ENCODE assay signal across 19 cellular contexts in the genomic region with DNA sequence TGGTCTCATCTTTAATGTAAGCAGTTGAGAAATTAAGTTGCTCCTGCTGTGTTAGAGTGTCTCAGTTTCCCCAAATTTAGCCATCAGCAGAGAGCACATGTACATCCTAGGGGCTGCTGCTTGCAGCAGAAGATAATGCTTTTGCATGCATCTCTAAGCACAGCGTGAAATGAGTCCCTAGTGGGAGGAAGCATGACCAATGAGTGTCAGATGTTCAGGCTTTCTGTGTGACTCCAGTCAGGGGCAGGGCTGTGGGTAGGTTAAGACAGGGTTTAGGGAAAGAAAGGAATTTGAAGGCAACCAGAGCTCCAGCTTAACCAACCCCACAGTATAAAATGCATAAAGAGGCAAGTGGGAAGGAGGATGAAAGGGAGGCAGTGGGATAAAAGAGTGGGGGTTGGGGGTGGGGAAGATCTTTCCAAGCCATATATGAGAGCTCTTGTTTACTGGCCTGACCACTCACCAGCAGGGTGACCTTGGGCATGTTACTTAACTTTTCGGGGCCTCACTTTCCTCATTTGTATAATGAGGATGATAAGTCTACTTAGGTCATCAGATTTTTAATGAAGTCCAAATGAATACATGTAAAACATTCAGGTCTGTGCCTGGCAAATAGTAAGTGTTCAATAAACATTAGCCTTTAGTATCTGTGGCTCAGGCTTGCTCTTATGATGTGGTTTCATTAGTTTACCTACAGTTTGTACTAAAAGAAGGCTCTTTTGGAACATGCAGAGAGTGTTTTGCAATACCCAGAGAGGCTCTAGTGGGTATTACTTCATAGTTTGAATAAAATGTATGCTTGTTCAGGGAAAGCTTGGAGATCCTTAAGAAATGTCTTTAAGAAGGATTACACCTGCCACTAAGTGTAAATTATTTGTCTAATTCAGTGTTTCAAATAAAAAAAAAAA. TPM values are rescaled to one million over a fixed set of nuclear protein-coding genes. Genes with fewer than 3 reads are reported as not detected.
A peak's percentile ranks its signal among the peaks of the same experiment; 100 is the strongest.
DNase-seq lines count a peak whose midpoint lies in the region; ATAC-seq and TF ChIP-seq lines count a peak whose summit lies in the region.
"Had no signal": no experiment of that assay in that cellular context is flagged by ENCODE, and none has a peak within 500 bp of the region (broad histone marks: within the 10 kb centered on the region; RNA-seq: fewer than 3 reads in every experiment).

No MANE protein-coding gene starts in this region.

- peak overlapping the region; percentile 1 for H3K4me3 Mint-ChIP-seq in natural killer cell treated with Interleukin-12 subunit alpha and Interleukin-12 subunit beta and Interleukin-15 and Interleukin-18, amount 100 ng/mL, for 72 hours
- H3K4me3 Mint-ChIP-seq in natural killer cell (no peak overlapping the region), activated B cell treated with CpG ODN at 0.5 μM for 24 hours (no peak overlapping the region)
- H3K4me3 Mint-ChIP-seq: activated T-cell treated with anti-CD3 and anti-CD28 coated beads, Interleukin-2, amount 50 U/mL, for 4 hours; CD8-positive, alpha-beta T cell; central memory CD8-positive, alpha-beta T cell; stimulated activated naive CD8-positive, alpha-beta T cell treated with anti-CD3 and anti-CD28 coated beads, Interleukin-15, Interleukin-2, amounts not matched to agents 100 ng/mL and 50 ng/mL, for 24 hours had no signal

- intact Hi-C loops in natural killer cell (cut with micrococcal nuclease) (no loop called here), activated B cell treated with CpG ODN at 0.5 μM for 24 hours (cut with micrococcal nuclease) (no loop called here)

- POLR2A ChIA-PET in activated B cell treated with CpG ODN at 0.5 μM for 24 hours (lab: Charles Lee): no interaction called here

- CTCF ChIA-PET in activated B cell treated with CpG ODN at 0.5 μM for 24 hours (lab: Charles Lee): no interaction called here

- DNase-seq in natural killer cell treated with Interleukin-12 subunit alpha and Interleukin-12 subunit beta and Interleukin-15 and Interleukin-18, amount 100 ng/mL, for 72 hours (ENCODE audit: low spot score): no peak
- DNase-seq in natural killer cell: no peak
- no peak for DNase-seq in activated B cell treated with CpG ODN at 0.5 μM for 24 hours
- no peak for DNase-seq in left lobe of liver (ENCODE audit: low spot score)
- no peak for DNase-seq in NK-92 (lab: John Stamatoyannopoulos, UW; ENCODE audit: unreplicated experiment)
- DNase-seq: ACHN; activated T-cell treated with anti-CD3 and anti-CD28 coated beads, Interleukin-2, amount 50 U/mL, for 4 hours; CD8-positive, alpha-beta T cell; DND-41; NCI-H1092; NCI-H82; pancreas; spleen; T1000 had no signal

- peak; percentile 29 to 71 for ATAC-seq in natural killer cell treated with Interleukin-12 subunit alpha and Interleukin-12 subunit beta and Interleukin-15 and Interleukin-18, amount 100 ng/mL, for 72 hours
- ATAC-seq in natural killer cell: no peak
- peak; percentile 74 for ATAC-seq in activated B cell treated with CpG ODN at 0.5 μM for 24 hours (ENCODE audit: low read depth)
- peak; percentile 77 for ATAC-seq in left lobe of liver
- ATAC-seq in HG02763 (IDR thresholded peaks at IDR 0.05; ENCODE audit: unreplicated experiment): no peak
- no peak for ATAC-seq in HG02870 (IDR thresholded peaks at IDR 0.05; ENCODE audit: unreplicated experiment)
- no peak for ATAC-seq in GM21786 (IDR thresholded peaks at IDR 0.05; ENCODE audit: unreplicated experiment)
- ATAC-seq: activated T-cell treated with anti-CD3 and anti-CD28 coated beads, Interleukin-2, amount 50 U/mL, for 4 hours; CD8-positive, alpha-beta T cell; pancreas had no signal

- peaks cover 4% of the 10 kb centered on the region for H3K36me3 Mint-ChIP-seq in natural killer cell treated with Interleukin-12 subunit alpha and Interleukin-12 subunit beta and Interleukin-15 and Interleukin-18, amount 100 ng/mL, for 72 hours
- H3K36me3 Mint-ChIP-seq in natural killer cell (no peaks in the 10 kb centered on the region), activated B cell treated with CpG ODN at 0.5 μM for 24 hours (ENCODE audit: low read depth) (no peaks in the 10 kb centered on the region)
- H3K36me3 Mint-ChIP-seq: CD8-positive, alpha-beta T cell had no signal

- peaks cover 25 to 41% of the 10 kb centered on the region in 2 donors for H3K4me1 Mint-ChIP-seq in natural killer cell treated with Interleukin-12 subunit alpha and Interleukin-12 subunit beta and Interleukin-15 and Interleukin-18, amount 100 ng/mL, for 72 hours (ENCODE audit: low read depth in 2 of 2)
- H3K4me1 Mint-ChIP-seq in natural killer cell: peaks cover 0 to 1% of the 10 kb centered on the region in 2 donors
- H3K4me1 Mint-ChIP-seq in activated B cell treated with CpG ODN at 0.5 μM for 24 hours: peaks cover 33% of the 10 kb centered on the region
- H3K4me1 Mint-ChIP-seq: central memory CD8-positive, alpha-beta T cell had no signal

- H3K27me3 Mint-ChIP-seq in natural killer cell treated with Interleukin-12 subunit alpha and Interleukin-12 subunit beta and Interleukin-15 and Interleukin-18, amount 100 ng/mL, for 72 hours: peaks cover 0 to 8% of the 10 kb centered on the region in 2 donors
- H3K27me3 Mint-ChIP-seq in natural killer cell (ENCODE audit: low read depth in 2 of 2) (peaks cover 4 to 22% of the 10 kb centered on the region in 2 donors), activated B cell treated with CpG ODN at 0.5 μM for 24 hours (peaks cover 3% of the 10 kb centered on the region)

- TF ChIP-seq CTCF in natural killer cell (IDR thresholded peaks at IDR 0.05): no peak
- no peak for TF ChIP-seq CTCF in activated B cell treated with CpG ODN at 0.5 μM for 24 hours (IDR thresholded peaks at IDR 0.05)

- H3K9me3 Mint-ChIP-seq in natural killer cell treated with Interleukin-12 subunit alpha and Interleukin-12 subunit beta and Interleukin-15 and Interleukin-18, amount 100 ng/mL, for 72 hours: no peaks in the 10 kb centered on the region
- H3K9me3 Mint-ChIP-seq in natural killer cell (no peaks in the 10 kb centered on the region), activated B cell treated with CpG ODN at 0.5 μM for 24 hours (no peaks in the 10 kb centered on the region)
- H3K9me3 Mint-ChIP-seq: activated T-cell treated with anti-CD3 and anti-CD28 coated beads, Interleukin-2, amount 50 U/mL, for 4 hours; CD8-positive, alpha-beta T cell; central memory CD8-positive, alpha-beta T cell; stimulated activated naive CD8-positive, alpha-beta T cell treated with anti-CD3 and anti-CD28 coated beads, Interleukin-15, Interleukin-2, amounts not matched to agents 100 ng/mL and 50 ng/mL, for 24 hours had no signal

- peak overlapping the region; percentile 7 to 80 for H3K27ac Mint-ChIP-seq in natural killer cell treated with Interleukin-12 subunit alpha and Interleukin-12 subunit beta and Interleukin-15 and Interleukin-18, amount 100 ng/mL, for 72 hours
- H3K27ac Mint-ChIP-seq in natural killer cell (no peak overlapping the region), activated B cell treated with CpG ODN at 0.5 μM for 24 hours (peak overlapping the region; percentile 8)
- H3K27ac Mint-ChIP-seq: CD8-positive, alpha-beta T cell; stimulated activated naive CD8-positive, alpha-beta T cell treated with anti-CD3 and anti-CD28 coated beads, Interleukin-15, Interleukin-2, amounts not matched to agents 100 ng/mL and 50 ng/mL, for 24 hours had no signal

RNA-seq across cellular contexts. Expression of a gene that starts 42.7 kb away (rescaled TPM):
- total RNA-seq in natural killer cell treated with Interleukin-12 subunit alpha and Interleukin-12 subunit beta and Interleukin-15 and Interleukin-18, amount 100 ng/mL, for 72 hours: 10 to 100 TPM; 51.1 to 64.1 TPM
- total RNA-seq in natural killer cell: 100 to 1,000 TPM in 1 of 3 donors, 10 to 100 TPM in 2; 42.3 to 141 (median 65.0) TPM
- 81.4 and 93.1 TPM in 2 replicates for total RNA-seq in activated B cell treated with CpG ODN at 0.5 μM for 24 hours
- 6.3 TPM for total RNA-seq in left lobe of liver

Comparison
In these comparisons a context has a peak if more than half of its experiments do, and no peak if none do; other contexts are left out.
1. ATAC-seq: peak in natural killer cell treated with Interleukin-12 subunit alpha and Interleukin-12 subunit beta and Interleukin-15 and Interleukin-18, amount 100 ng/mL, for 72 hours (2 of 2), activated B cell treated with CpG ODN at 0.5 μM for 24 hours (single experiment) and left lobe of liver (single experiment); none in natural killer cell (0 of 3), HG02763 (single experiment), HG02870 (single experiment) and GM21786 (single experiment).
2. H3K27ac Mint-ChIP-seq: peak in natural killer cell treated with Interleukin-12 subunit alpha and Interleukin-12 subunit beta and Interleukin-15 and Interleukin-18, amount 100 ng/mL, for 72 hours (2 of 2) and activated B cell treated with CpG ODN at 0.5 μM for 24 hours (single experiment); none in natural killer cell (0 of 2).